Comparison of ENCODE assay signal across 22 cellular contexts in genomic region chr11:12941671-12942070, GRCh38.
A peak's percentile ranks its signal among the peaks of the same experiment; 100 is the strongest.
DNase-seq lines count a peak whose midpoint lies in the region; ATAC-seq, FAIRE-seq and TF ChIP-seq lines count a peak whose summit lies in the region.
"Had no signal": no experiment of that assay in that cellular context is flagged by ENCODE, and none has a peak within 500 bp of the region (broad histone marks: within the 10 kb centered on the region; RNA-seq: fewer than 3 reads in every experiment).

No MANE protein-coding gene starts in this region.

- H2BK5ac ChIP-seq in mesenchymal stem cell (ENCODE audit: low read depth, low read length, poor library complexity, severe bottlenecking) = no peak overlapping the region

- H2AK5ac ChIP-seq in mesenchymal stem cell (ENCODE audit: low read length, severe bottlenecking) = peak overlapping the region; percentile 38

- no peak overlapping the region for H3K14ac ChIP-seq in mesenchymal stem cell (ENCODE audit: low read length in 2 of 2)

- in situ Hi-C loops in HepG2 (cut with HindIII; ENCODE audit: extremely low pct_ligation_motif_present, low pct_unique_long_range_greater_than_20kb) = no loop called here

- H4K91ac ChIP-seq in mesenchymal stem cell (ENCODE audit: low read length) = no peak overlapping the region

- FAIRE-seq in HepG2 (lab: Jason Lieb, UNC) = no peak
- FAIRE-seq: GM12878, GM19239, H54 had no signal

- DNase-seq in MG63 = peak; percentile 23
- DNase-seq in astrocyte of the hippocampus (ENCODE audit: low read depth, low spot score) = peak; percentile 80
- no peak for DNase-seq in mesenchymal stem cell
- no peak for DNase-seq in HepG2 (ENCODE audit: low spot score)
- no peak for DNase-seq in NCI-H1105 (lab: John Stamatoyannopoulos, UW)
- DNase-seq in NOMO-1 treated with DMSO at 0.1 percent for 48 hours (lab: John Stamatoyannopoulos, UW; ENCODE audit: unreplicated experiment) = no peak
- DNase-seq: BE2C; CD4-positive, CD25-positive, alpha-beta regulatory T cell; CD8-positive, alpha-beta memory T cell; COR-L47; DMS 273 treated with DMSO at 0.1 percent for 48 hours; DMS53; DND-41; EL; GM23248; HCEC 1CT; IMR-90 had no signal

- no peak for TF ChIP-seq RAD21 in HepG2 (CRISPR knock-in tag; IDR thresholded peaks at IDR 0.05)

- H3K79me1 ChIP-seq in mesenchymal stem cell (replicated peaks; ENCODE audit: low read length, poor library complexity, severe bottlenecking) = peaks cover 1% of the 10 kb centered on the region

- TF ChIP-seq POLR2A in HepG2 (IDR thresholded peaks at IDR 0.05; ENCODE audit: insufficient read depth in 1 of 2, low read depth in 2 of 2, low read length in 2 of 2) = no peak

- peaks cover 2% of the 10 kb centered on the region for H3K4me1 ChIP-seq in mesenchymal stem cell (ENCODE audit: control insufficient read depth, insufficient read depth, low read depth, low read length)
- H3K4me1 ChIP-seq in HepG2 (ENCODE audit: insufficient read depth, low read length) = no peaks in the 10 kb centered on the region
- H3K4me1 ChIP-seq: BE2C had no signal

- H2BK15ac ChIP-seq in mesenchymal stem cell (ENCODE audit: low read depth, poor library complexity, severe bottlenecking) = no peak overlapping the region

- intact Hi-C loops in HepG2 (cut with micrococcal nuclease; ENCODE audit: unreplicated experiment) = no loop called here

- no peak overlapping the region for H2BK12ac ChIP-seq in mesenchymal stem cell (ENCODE audit: low read length in 2 of 2)

- H3K4ac ChIP-seq in mesenchymal stem cell (ENCODE audit: low read depth in 1 of 2, low read length in 2 of 2) = no peak overlapping the region

- H3K4me3 ChIP-seq in MG63 (no peak overlapping the region), mesenchymal stem cell (ENCODE audit: insufficient read depth in 1 of 2, low read depth in 1 of 2, low read length in 2 of 2) (no peak overlapping the region), HepG2 (replicated peaks in 1 of 3; ENCODE audit: insufficient read depth in 1 of 3, low read depth in 2 of 3, low read length in 3 of 3) (no peak overlapping the region)
- H3K4me3 ChIP-seq: GM12878, GM23248 had no signal

- H3K36me3 ChIP-seq in MG63 = peaks cover 70% of the 10 kb centered on the region
- peaks cover 27 to 86% of the 10 kb centered on the region in 2 experiments for H3K36me3 ChIP-seq in mesenchymal stem cell (ENCODE audit: control insufficient read depth in 1 of 2, insufficient read depth in 2 of 2, low read depth in 1 of 2, low read length in 2 of 2)
- peaks cover 14 to 39% of the 10 kb centered on the region in 2 experiments; a peak in 4 of 5 replicates for H3K36me3 ChIP-seq in HepG2 (replicated peaks in 1 of 2; ENCODE audit: control insufficient read depth in 1 of 2, insufficient read depth in 2 of 2, low read length in 2 of 2)

- no peak for TF ChIP-seq CTCF in HepG2 (CRISPR knock-in tag; IDR thresholded peaks at IDR 0.05)

- ATAC-seq in HepG2 (no peak), GM18517 (IDR thresholded peaks at IDR 0.05; ENCODE audit: unreplicated experiment) (no peak)

- no peak overlapping the region for H3K4me2 ChIP-seq in mesenchymal stem cell (ENCODE audit: low read length, poor library complexity, severe bottlenecking)
- no peak overlapping the region for H3K4me2 ChIP-seq in HepG2 (ENCODE audit: low read depth, low read length)

- POLR2A ChIA-PET in HepG2 (lab: Yijun Ruan, JAX) = no interaction called here

- no peaks in the 10 kb centered on the region for H3K9me3 ChIP-seq in MG63
- H3K9me3 ChIP-seq in mesenchymal stem cell (ENCODE audit: control insufficient read depth, low read length) = no peaks in the 10 kb centered on the region
- no peaks in the 10 kb centered on the region for H3K9me3 ChIP-seq in HepG2 (ENCODE audit: low read length)
- H3K9me3 ChIP-seq: BE2C had no signal

- TF ChIP-seq EP300 in HepG2 (IDR thresholded peaks at IDR 0.05; ENCODE audit: low read depth in 2 of 2, low read length in 2 of 2) (no peak), HepG2 (CRISPR knock-in tag; IDR thresholded peaks at IDR 0.05; ENCODE audit: borderline replicate concordance) (no peak)

- WGBS in mesenchymal stem cell = 94% methylated on average over 4 of the region's 4 CpGs
- WGBS in HepG2 (ENCODE audit: low lambda C conversion rate) = 97% methylated on average over 4 of the region's 4 CpGs

- no peak overlapping the region for H4K8ac ChIP-seq in mesenchymal stem cell (ENCODE audit: low read length)

- H3K9ac ChIP-seq in mesenchymal stem cell (ENCODE audit: low read length) (no peak overlapping the region), HepG2 (ENCODE audit: insufficient read depth, low read depth, low read length) (no peak overlapping the region)
- H3K9ac ChIP-seq: GM23248 had no signal

- H3K79me2 ChIP-seq in HepG2 (ENCODE audit: insufficient read depth, low read length) = no peaks in the 10 kb centered on the region

- CTCF ChIA-PET in HepG2 (lab: Yijun Ruan, JAX; ENCODE audit: low intra/inter-chr PET ratio, low total read pairs) = no interaction called here

- H3K27ac ChIP-seq in mesenchymal stem cell (ENCODE audit: low read length, poor library complexity, severe bottlenecking) = no peak overlapping the region
- H3K27ac ChIP-seq in HepG2 (ENCODE audit: extremely low read length, insufficient read depth, low read length) = no peak overlapping the region
- H3K27ac ChIP-seq: GM23248, HL-60 had no signal

- no peak overlapping the region for H2BK120ac ChIP-seq in mesenchymal stem cell (ENCODE audit: low read depth, low read length)

- H3K27me3 ChIP-seq in MG63 (no peaks in the 10 kb centered on the region), mesenchymal stem cell (ENCODE audit: control insufficient read depth in 1 of 2, insufficient read depth in 1 of 2, low read length in 2 of 2) (no peaks in the 10 kb centered on the region), HepG2 (ENCODE audit: control insufficient read depth in 1 of 2, insufficient read depth in 2 of 2, low read length in 2 of 2) (no peaks in the 10 kb centered on the region)
- H3K27me3 ChIP-seq: BE2C had no signal

- no peak overlapping the region for H3K23ac ChIP-seq in mesenchymal stem cell (ENCODE audit: low read length in 2 of 2)

- H3K18ac ChIP-seq in mesenchymal stem cell (ENCODE audit: low read depth in 1 of 2, low read length in 2 of 2) = no peak overlapping the region

- H2AFZ ChIP-seq in mesenchymal stem cell (ENCODE audit: low read depth, low read length) (no peak overlapping the region), HepG2 (ENCODE audit: low read length) (no peak overlapping the region)
- H2AFZ ChIP-seq: GM23248 had no signal

- no peaks in the 10 kb centered on the region for H4K20me1 ChIP-seq in HepG2 (ENCODE audit: insufficient read depth, low read length)

- no TSS peak for BruUV-seq in HepG2 (replicated peaks; lab: Mats Ljungman, UMichigan)

TF ChIP-seq in HepG2, 621 proteins besides CTCF, POLR2A, EP300 and RAD21 (continues in another document):
- TF ChIP-seq SRY (CRISPR knock-in tag; IDR thresholded peaks at IDR 0.05) = no peak
- no peak for TF ChIP-seq HHEX (CRISPR knock-in tag; IDR thresholded peaks at IDR 0.05)
- TF ChIP-seq DZIP1 (CRISPR knock-in tag; IDR thresholded peaks at IDR 0.05) = no peak
- no peak for TF ChIP-seq FIP1L1 (IDR thresholded peaks at IDR 0.05; ENCODE audit: borderline replicate concordance, insufficient read depth, low read depth, low read length)
- no peak for TF ChIP-seq BHLHE40 (IDR thresholded peaks at IDR 0.05; ENCODE audit: low read length)
- TF ChIP-seq ZBTB1 (CRISPR knock-in tag; IDR thresholded peaks at IDR 0.05; ENCODE audit: borderline replicate concordance) = no peak
- no peak for TF ChIP-seq ZBTB38 (CRISPR knock-in tag; IDR thresholded peaks at IDR 0.05)
- TF ChIP-seq, protein P1, sequence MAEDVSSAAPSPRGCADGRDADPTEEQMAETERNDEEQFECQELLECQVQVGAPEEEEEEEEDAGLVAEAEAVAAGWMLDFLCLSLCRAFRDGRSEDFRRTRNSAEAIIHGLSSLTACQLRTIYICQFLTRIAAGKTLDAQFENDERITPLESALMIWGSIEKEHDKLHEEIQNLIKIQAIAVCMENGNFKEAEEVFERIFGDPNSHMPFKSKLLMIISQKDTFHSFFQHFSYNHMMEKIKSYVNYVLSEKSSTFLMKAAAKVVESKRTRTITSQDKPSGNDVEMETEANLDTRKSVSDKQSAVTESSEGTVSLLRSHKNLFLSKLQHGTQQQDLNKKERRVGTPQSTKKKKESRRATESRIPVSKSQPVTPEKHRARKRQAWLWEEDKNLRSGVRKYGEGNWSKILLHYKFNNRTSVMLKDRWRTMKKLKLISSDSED (CRISPR knock-in tag; IDR thresholded peaks at IDR 0.05) = no peak
- TF ChIP-seq, protein P2, sequence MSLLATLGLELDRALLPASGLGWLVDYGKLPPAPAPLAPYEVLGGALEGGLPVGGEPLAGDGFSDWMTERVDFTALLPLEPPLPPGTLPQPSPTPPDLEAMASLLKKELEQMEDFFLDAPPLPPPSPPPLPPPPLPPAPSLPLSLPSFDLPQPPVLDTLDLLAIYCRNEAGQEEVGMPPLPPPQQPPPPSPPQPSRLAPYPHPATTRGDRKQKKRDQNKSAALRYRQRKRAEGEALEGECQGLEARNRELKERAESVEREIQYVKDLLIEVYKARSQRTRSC (CRISPR knock-in tag; IDR thresholded peaks at IDR 0.05; ENCODE audit: low read depth) = no peak
- no peak for TF ChIP-seq ZNF256 (CRISPR knock-in tag; conservative IDR thresholded peaks at IDR 0.05)

Comparison
In these comparisons a context has a peak if more than half of its experiments do, and no peak if none do; other contexts are left out.
1. DNase-seq: peak in MG63 (single experiment) and astrocyte of the hippocampus (single experiment); none in mesenchymal stem cell (single experiment), HepG2 (single experiment), NCI-H1105 (single experiment) and NOMO-1 treated with DMSO at 0.1 percent for 48 hours (single experiment).